In genomic region chr10:70477661-70478162, GRCh38 we compare ENCODE assay signal across 8 cellular contexts.
A peak's percentile ranks its signal among the peaks of the same experiment; 100 is the strongest.
DNase-seq lines count a peak whose midpoint lies in the region; ATAC-seq and TF ChIP-seq lines count a peak whose summit lies in the region.

No MANE protein-coding gene starts in this region.

- peak; percentile 35 for ATAC-seq in GM18505 (IDR thresholded peaks at IDR 0.05; ENCODE audit: unreplicated experiment)
- peak; percentile 56 for ATAC-seq in RWPE2 (ENCODE audit: low read depth)
- no peak for ATAC-seq in HG02981 (IDR thresholded peaks at IDR 0.05; ENCODE audit: unreplicated experiment)

- DNase-seq in RWPE2 (ENCODE audit: low spot score) (no peak), amniotic epithelial cell (ENCODE audit: low read depth) (peak; percentile 58), iris pigment epithelial cell (ENCODE audit: low read depth) (peak; percentile 39), medulla oblongata (ENCODE audit: extremely low spot score) (no peak), AG08395 (ENCODE audit: low spot score) (no peak)
- peak; percentile 77 for DNase-seq in stimulated activated CD4-positive, alpha-beta T cell treated with anti-CD3 and anti-CD28 coated beads, Interleukin-4, amount 100 ng/mL, for 1 hour

- H3K27ac ChIP-seq in RWPE2 (ENCODE audit: poor library complexity, severe bottlenecking) = no peak overlapping the region

- no peak for TF ChIP-seq CTCF in RWPE2 (IDR thresholded peaks at IDR 0.05; ENCODE audit: poor library complexity, severe bottlenecking)

- peaks cover 14% of the 10 kb centered on the region for H3K4me1 ChIP-seq in RWPE2 (ENCODE audit: insufficient read depth, poor library complexity, severe bottlenecking)

- H3K9me3 ChIP-seq in RWPE2 (ENCODE audit: severe bottlenecking) = no peaks in the 10 kb centered on the region

- no peak for TF ChIP-seq POLR2A in GM18505 (IDR thresholded peaks at IDR 0.05; ENCODE audit: borderline replicate concordance, extremely low read depth, insufficient read depth, insufficient read length)

- H3K36me3 ChIP-seq in RWPE2 (ENCODE audit: low read depth) = no peaks in the 10 kb centered on the region

- H3K4me3 ChIP-seq in RWPE2 (ENCODE audit: severe bottlenecking) = peak overlapping the region; percentile 19

- peaks cover 41% of the 10 kb centered on the region for H3K27me3 ChIP-seq in RWPE2 (ENCODE audit: insufficient read depth, poor library complexity, severe bottlenecking)

Comparison
In these comparisons a context has a peak if more than half of its experiments do, and no peak if none do; other contexts are left out.
1. DNase-seq: peak in amniotic epithelial cell (single experiment), iris pigment epithelial cell (single experiment) and stimulated activated CD4-positive, alpha-beta T cell treated with anti-CD3 and anti-CD28 coated beads, Interleukin-4, amount 100 ng/mL, for 1 hour (single experiment); none in RWPE2 (single experiment), medulla oblongata (single experiment) and AG08395 (single experiment).